19 cellular contexts compared by ENCODE assay signal in genomic region chr20:47139934-47140333, GRCh38.
DNase-seq lines count a peak whose midpoint lies in the region; TF ChIP-seq lines count a peak whose summit lies in the region.
"Had no signal": no experiment of that assay in that cellular context is flagged by ENCODE, and none has a peak within 500 bp of the region (broad histone marks: within the 10 kb centered on the region; RNA-seq: fewer than 3 reads in every experiment).

No MANE protein-coding gene starts in this region.

- whole genome bisulfite sequencing in hepatocyte (ENCODE audit: low lambda C conversion rate, missing lambda C conversion rate): 36% methylated on average over 4 of the region's 4 CpGs
- WGBS in stomach, 5 donors: 20 to 36% (median 24%) methylated on average over 4 of the region's 4 CpGs

- POLR2A ChIA-PET in RWPE1 (lab: Yijun Ruan, JAX; ENCODE audit: low non-redundant PET): no interaction called here

- peaks cover 21% of the 10 kb centered on the region for H3K4me1 ChIP-seq in hepatocyte (ENCODE audit: insufficient read depth)
- H3K4me1 ChIP-seq in stomach: peaks cover 0 to 22% (median 0%) of the 10 kb centered on the region in 4 donors
- H3K4me1 ChIP-seq: parathyroid adenoma had no signal

- H3K9me2 ChIP-seq in hepatocyte (replicated peaks; ENCODE audit: insufficient read depth): no peaks in the 10 kb centered on the region

- CTCF ChIA-PET in RWPE1 (lab: Yijun Ruan, JAX): interaction anchor here (0.6 to 0.9 kb wide), 5 partner anchors 11 to 377 kb away, joined by 3 to 4 read pairs (median 4); no protein-coding TSS in a partner anchor

- H3K4me3 ChIP-seq in hepatocyte (no peak overlapping the region), stomach (no peak overlapping the region), coronary artery (no peak overlapping the region)

- H4K20me1 ChIP-seq in hepatocyte (ENCODE audit: insufficient read depth, poor library complexity, severe bottlenecking): no peaks in the 10 kb centered on the region

- H3K27me3 ChIP-seq in hepatocyte: no peaks in the 10 kb centered on the region
- H3K27me3 ChIP-seq in stomach: no peaks in the 10 kb centered on the region

- TF ChIP-seq POLR2A in stomach (IDR thresholded peaks at IDR 0.05): no peak

- no peaks in the 10 kb centered on the region for H3K79me2 ChIP-seq in hepatocyte
- H3K79me2 ChIP-seq: parathyroid adenoma had no signal

- TF ChIP-seq EP300 in stomach (IDR thresholded peaks at IDR 0.05): no peak

- H3K27ac ChIP-seq in RWPE1 (peak overlapping the region; percentile 22; the same call in 1 of the 2 replicates), hepatocyte (peak overlapping the region; percentile 71), stomach (peak overlapping the region; percentile 26 to 81 (median 67)), coronary artery (no peak overlapping the region)
- H3K27ac ChIP-seq: parathyroid adenoma had no signal

- intact Hi-C loops in stomach (cut with DNase I; ENCODE audit: low total_unique reads): no loop called here

- DNase-seq in HK-2 (ENCODE audit: unreplicated experiment) (peak; percentile 31), RWPE1 (ENCODE audit: low spot score) (peak; percentile 70), hepatocyte (ENCODE audit: low spot score) (peak; percentile 49), stomach (peak; percentile 39), mucosa of gallbladder (ENCODE audit: low spot score) (no peak), NCI-H2081 (lab: John Stamatoyannopoulos, UW) (no peak), coronary artery (ENCODE audit: low spot score) (no peak)
- DNase-seq: activated CD4-positive, alpha-beta T cell treated with anti-CD3 and anti-CD28 coated beads for 4 hours; activated naive CD4-positive, alpha-beta T cell treated with anti-CD3 and anti-CD28 coated beads, Interleukin-2, amount 50 U/mL, for 16 hours; aorta; effector memory CD8-positive, alpha-beta T cell; H9; KBM-7; NCI-H1694 treated with DMSO at 0.1 percent for 48 hours; NCI-H69; SHP77 treated with DMSO at 0.1 percent for 48 hours; stimulated activated CD8-positive, alpha-beta memory T cell treated with anti-CD3 and anti-CD28 coated beads, Interleukin-4, amount 100 ng/mL, for 48 hours; T-cell had no signal

- H2AFZ ChIP-seq in hepatocyte: no peak overlapping the region
- H2AFZ ChIP-seq: parathyroid adenoma had no signal

- H3K36me3 ChIP-seq in hepatocyte (replicated peaks; ENCODE audit: insufficient read depth, low read depth): no peaks in the 10 kb centered on the region
- no peaks in the 10 kb centered on the region for H3K36me3 ChIP-seq in stomach

- no peak for TF ChIP-seq CTCF in RWPE1 (conservative IDR thresholded peaks at IDR 0.05; ENCODE audit: low read depth)
- no peak for TF ChIP-seq CTCF in hepatocyte (IDR thresholded peaks at IDR 0.05; ENCODE audit: poor library complexity)
- no peak for TF ChIP-seq CTCF in stomach (IDR thresholded peaks at IDR 0.05)
- TF ChIP-seq CTCF in coronary artery (IDR thresholded peaks at IDR 0.05): no peak

- H3K4me2 ChIP-seq in hepatocyte: no peak overlapping the region

- H3K9me3 ChIP-seq in hepatocyte (ENCODE audit: low read depth) (no peaks in the 10 kb centered on the region), stomach (peaks cover 0 to 3% (median 0%) of the 10 kb centered on the region in 4 donors)

Comparison
In these comparisons a context has a peak if more than half of its experiments do, and no peak if none do; other contexts are left out.
1. DNase-seq: peak in HK-2 (single experiment), RWPE1 (single experiment), hepatocyte (single experiment) and stomach (single experiment); none in mucosa of gallbladder (single experiment), NCI-H2081 (0 of 2) and coronary artery (single experiment).
2. H3K27ac ChIP-seq: peak in RWPE1 (single experiment), hepatocyte (single experiment) and stomach (5 of 5); none in coronary artery (0 of 2).